ENCODE assay signal across 8 cellular contexts in the genomic region with DNA sequence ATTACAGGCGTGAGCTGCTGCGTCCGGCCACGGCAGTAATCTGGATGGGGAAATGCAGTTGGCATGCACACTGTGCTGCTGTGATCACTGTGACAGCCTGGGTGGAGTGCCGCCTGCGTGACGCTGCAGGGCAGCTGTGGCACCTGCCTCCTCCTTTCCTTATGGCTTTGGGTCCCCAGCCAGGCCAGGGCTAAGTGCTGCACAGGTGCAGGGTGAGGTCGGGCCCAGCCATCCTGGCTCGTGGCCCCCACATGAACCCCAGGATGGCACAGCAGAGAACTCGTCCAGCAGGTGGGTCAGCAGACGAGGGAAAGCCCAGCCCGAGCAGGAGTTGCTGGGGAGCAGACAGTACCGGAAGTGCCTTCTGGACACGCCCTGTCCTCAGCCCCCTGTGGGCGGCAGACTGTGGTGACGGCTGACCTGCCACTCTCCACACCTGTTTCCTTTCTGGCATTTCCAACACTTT. TPM values are rescaled to one million over a fixed set of nuclear protein-coding genes. Genes with fewer than 3 reads are reported as not detected.
A peak's percentile ranks its signal among the peaks of the same experiment; 100 is the strongest.
DNase-seq lines count a peak whose midpoint lies in the region; ATAC-seq and TF ChIP-seq lines count a peak whose summit lies in the region.

No MANE protein-coding gene starts in this region.

- CTCF ChIA-PET in GM10248 (lab: Yijun Ruan, JAX), result interaction anchor here (1.0 to 10.1 kb wide), 16 partner anchors 9 to 391 kb away, joined by 3 to 101 read pairs (median 10); a partner anchor contains a TSS
- CTCF ChIA-PET in activated CD8-positive, alpha-beta T cell treated with anti-CD3 and anti-CD28 coated beads for 36 hours (lab: Charles Lee), result interaction anchor here (1.0 to 2.7 kb wide), 8 partner anchors 9 to 223 kb away, joined by 3 to 21 read pairs (median 6); a partner anchor contains a TSS

- peak; percentile 38 for ATAC-seq in Right ventricle myocardium superior (ENCODE audit: poor library complexity)
- no peak for ATAC-seq in activated CD8-positive, alpha-beta T cell treated with anti-CD3 and anti-CD28 coated beads for 36 hours

- H3K9me3 Mint-ChIP-seq in activated CD8-positive, alpha-beta T cell treated with anti-CD3 and anti-CD28 coated beads for 36 hours, result no peaks in the 10 kb centered on the region

- TF ChIP-seq CTCF in GM10248 (IDR thresholded peaks at IDR 0.05; ENCODE audit: control extremely low read depth, extremely low read depth, low read depth, missing control alignments), result no peak
- TF ChIP-seq CTCF in activated CD8-positive, alpha-beta T cell treated with anti-CD3 and anti-CD28 coated beads for 36 hours (IDR thresholded peaks at IDR 0.05), result no peak

- no peaks in the 10 kb centered on the region for H3K27me3 Mint-ChIP-seq in activated CD8-positive, alpha-beta T cell treated with anti-CD3 and anti-CD28 coated beads for 36 hours

- peaks cover 2% of the 10 kb centered on the region for H3K36me3 Mint-ChIP-seq in activated CD8-positive, alpha-beta T cell treated with anti-CD3 and anti-CD28 coated beads for 36 hours (ENCODE audit: low read depth)

- H3K4me1 Mint-ChIP-seq in activated CD8-positive, alpha-beta T cell treated with anti-CD3 and anti-CD28 coated beads for 36 hours (ENCODE audit: low read depth), result peaks cover 2% of the 10 kb centered on the region

- POLR2A ChIA-PET in GM10248 (lab: Yijun Ruan, JAX), result interaction anchor here (3.1 kb wide), 1 partner anchor 187 kb away, joined by 35 read pairs; a partner anchor contains a TSS
- POLR2A ChIA-PET in activated CD8-positive, alpha-beta T cell treated with anti-CD3 and anti-CD28 coated beads for 36 hours (lab: Charles Lee), result interaction anchor here (0.7 kb wide), 1 partner anchor 176 kb away, joined by 3 read pairs; no protein-coding TSS in a partner anchor

- H3K27ac Mint-ChIP-seq in activated CD8-positive, alpha-beta T cell treated with anti-CD3 and anti-CD28 coated beads for 36 hours, result no peak overlapping the region

- intact Hi-C loops in Right ventricle myocardium superior (cut with DNase I), result loop anchor here (10.0 kb wide), 1 partner anchor 49 kb away; no protein-coding TSS in a partner anchor
- intact Hi-C loops in activated CD8-positive, alpha-beta T cell treated with anti-CD3 and anti-CD28 coated beads for 36 hours (cut with micrococcal nuclease), result no loop called here

- H3K4me3 Mint-ChIP-seq in activated CD8-positive, alpha-beta T cell treated with anti-CD3 and anti-CD28 coated beads for 36 hours, result no peak overlapping the region

- DNase-seq in GM10248 (ENCODE audit: extremely low spot score), result peak; percentile 64
- DNase-seq in NCI-H748 treated with DMSO at 0.1 percent for 48 hours (lab: John Stamatoyannopoulos, UW), result peak; percentile 14
- peak; percentile 59 for DNase-seq in Right ventricle myocardium superior
- peak; percentile 12 for DNase-seq in retina
- no peak for DNase-seq in NCI-H1436 (lab: John Stamatoyannopoulos, UW)
- DNase-seq in DMS 273 (lab: John Stamatoyannopoulos, UW; ENCODE audit: unreplicated experiment), result no peak
- no peak for DNase-seq in activated CD8-positive, alpha-beta T cell treated with anti-CD3 and anti-CD28 coated beads for 36 hours
- DNase-seq in T1000 (lab: John Stamatoyannopoulos, UW), result no peak

RNA-seq across cellular contexts. Expression of a gene that starts 17.1 kb away (rescaled TPM):
- total RNA-seq in Right ventricle myocardium superior, result 19.7 TPM
- 1 to 10 TPM; 6.5 to 7.9 TPM for total RNA-seq in activated CD8-positive, alpha-beta T cell treated with anti-CD3 and anti-CD28 coated beads for 36 hours

RNA-seq across cellular contexts. Expression of a gene that starts 33.1 kb away (rescaled TPM):
- total RNA-seq in Right ventricle myocardium superior, result 0.38 TPM
- total RNA-seq in activated CD8-positive, alpha-beta T cell treated with anti-CD3 and anti-CD28 coated beads for 36 hours, result not detected

Comparison
In these comparisons a context has a peak if more than half of its experiments do, and no peak if none do; other contexts are left out.
1. DNase-seq: peak in GM10248 (single experiment), NCI-H748 treated with DMSO at 0.1 percent for 48 hours (single experiment), Right ventricle myocardium superior (single experiment) and retina (single experiment); none in NCI-H1436 (single experiment), DMS 273 (single experiment), activated CD8-positive, alpha-beta T cell treated with anti-CD3 and anti-CD28 coated beads for 36 hours (single experiment) and T1000 (single experiment).